In the genomic region with DNA sequence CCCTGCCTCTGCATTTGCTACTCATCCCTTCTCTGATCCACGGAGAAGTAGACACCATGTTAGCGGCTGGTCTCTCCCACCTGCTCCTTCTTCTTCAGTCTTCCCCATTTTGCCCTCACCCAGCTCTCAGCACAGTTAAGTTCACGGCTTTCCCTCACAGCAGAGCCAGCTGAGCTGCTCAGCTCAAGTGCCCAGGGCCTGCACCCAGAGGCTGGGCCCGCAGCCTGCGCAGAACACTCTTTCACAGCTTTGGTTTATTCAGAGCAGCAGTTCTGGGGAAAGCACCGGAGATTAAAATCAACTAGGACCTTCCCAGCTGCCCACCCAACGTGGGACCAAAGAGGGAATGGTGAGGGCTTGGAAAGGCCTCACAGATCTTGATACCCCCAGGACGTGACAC, we compare ENCODE assay signal across 33 cellular contexts. TPM values are rescaled to one million over a fixed set of nuclear protein-coding genes. Genes with fewer than 3 reads are reported as not detected.
"Had no signal": no experiment of that assay in that cellular context is flagged by ENCODE, and none has a peak within 500 bp of the region (broad histone marks: within the 10 kb centered on the region; RNA-seq: fewer than 3 reads in every experiment).

No MANE protein-coding gene starts in this region.

- H3K36me3 Mint-ChIP-seq: activated naive CD8-positive, alpha-beta T cell had no signal

- H3K4me1 Mint-ChIP-seq: activated CD4-positive, alpha-beta memory T cell treated with anti-CD3 and anti-CD28 coated beads, Interleukin-2, amount 10 ng/mL, durations not matched to agents 7 days and 5 days; activated CD4-positive, alpha-beta T cell treated with anti-CD3 and anti-CD28 coated beads, Interleukin-2, amount 10 ng/mL, durations not matched to agents 24 days and 14 days; activated naive CD8-positive, alpha-beta T cell treated with anti-CD3 and anti-CD28 coated beads, Interleukin-2, amount 10 ng/mL, durations not matched to agents 7 days and 5 days; activated naive CD8-positive, alpha-beta T cell treated with anti-CD3 and anti-CD28 coated beads, Interleukin-2, amount 50 U/mL, for 24 hours had no signal

- FAIRE-seq: TTC549 had no signal

- H3K27me3 ChIP-seq: ascending aorta had no signal

- H3K27ac Mint-ChIP-seq: activated B cell treated with CpG ODN at 0.5 μM for 24 hours; activated CD4-positive, alpha-beta memory T cell treated with anti-CD3 and anti-CD28 coated beads, Interleukin-2, amount 10 ng/mL, durations not matched to agents 7 days and 5 days; activated CD4-positive, alpha-beta T cell treated with anti-CD3 and anti-CD28 coated beads, Interleukin-2, amount 10 ng/mL, durations not matched to agents 24 days and 14 days; activated CD8-positive, alpha-beta memory T cell treated with anti-CD3 and anti-CD28 coated beads, Interleukin-2, amount 10 ng/mL, durations not matched to agents 7 days and 5 days; activated CD8-positive, alpha-beta T cell treated with anti-CD3 and anti-CD28 coated beads, Interleukin-2, amount 10 ng/mL, durations not matched to agents 7 days and 5 days; activated naive CD4-positive, alpha-beta T cell treated with anti-CD3 and anti-CD28 coated beads for 36 hours; activated naive CD8-positive, alpha-beta T cell; activated naive CD8-positive, alpha-beta T cell treated with anti-CD3 and anti-CD28 coated beads, Interleukin-2, amount 10 ng/mL, durations not matched to agents 7 days and 5 days; activated naive CD8-positive, alpha-beta T cell treated with anti-CD3 and anti-CD28 coated beads, Interleukin-2, amount 50 U/mL, for 24 hours; activated T-cell treated with anti-CD3 and anti-CD28 coated beads, Interleukin-2, amount 50 U/mL, for 24 hours; activated T-helper 2 cell treated with anti-CD3 and anti-CD28 coated beads, Interferon-gamma antibody, Interleukin-2, Interleukin-4, amounts not matched to agents 10 μg/mL and 5 μg/mL and 100 μg/mL, durations not matched to agents 14 hours and 24 hours and 36 hours; T-helper 1 cell treated with Interleukin-12 subunit alpha and Interleukin-12 subunit beta and Interleukin-4 antibody, amounts not matched to agents 30 μg/mL and 1 μg/mL, for 36 hours; T-helper 2 cell treated with Interferon-gamma antibody and Interleukin-4, amounts not matched to agents 5 μg/mL and 100 μg/mL, for 36 hours had no signal

- DNase-seq: activated B cell treated with CpG ODN at 0.5 μM for 24 hours; activated CD4-positive, alpha-beta memory T cell treated with anti-CD3 and anti-CD28 coated beads, Interleukin-2, amount 10 ng/mL, durations not matched to agents 7 days and 5 days; activated CD4-positive, alpha-beta T cell treated with anti-CD3 and anti-CD28 coated beads for 4 hours; activated CD4-positive, alpha-beta T cell treated with anti-CD3 and anti-CD28 coated beads, Interleukin-2, amount 10 ng/mL, durations not matched to agents 24 days and 14 days; activated CD4-positive, alpha-beta T cell treated with anti-CD3 and anti-CD28 coated beads, Interleukin-2, amount 50 U/mL, for 48 hours; activated CD4-positive, CD25-positive, alpha-beta regulatory T cell treated with anti-CD3 and anti-CD28 coated beads, Interleukin-2, amount 50 U/mL, for 72 hours; activated CD8-positive, alpha-beta memory T cell treated with anti-CD3 and anti-CD28 coated beads for 24 hours; activated CD8-positive, alpha-beta memory T cell treated with anti-CD3 and anti-CD28 coated beads, Interleukin-2, amount 10 ng/mL, durations not matched to agents 7 days and 5 days; activated CD8-positive, alpha-beta memory T cell treated with anti-CD3 and anti-CD28 coated beads, Interleukin-2, amount 50 U/mL, for 48 hours; activated CD8-positive, alpha-beta T cell treated with anti-CD3 and anti-CD28 coated beads, Interleukin-2, amount 10 ng/mL, durations not matched to agents 7 days and 5 days; activated effector memory CD4-positive, alpha-beta T cell treated with Interleukin-2 at 50 U/mL for 16 hours; activated gamma-delta T cell; activated naive CD4-positive, alpha-beta T cell treated with anti-CD3 and anti-CD28 coated beads for 36 hours; activated naive CD4-positive, alpha-beta T cell treated with anti-CD3 and anti-CD28 coated beads, Interleukin-2, amount 50 U/mL, for 16 hours; activated naive CD8-positive, alpha-beta T cell treated with anti-CD3 and anti-CD28 coated beads, Interleukin-2, amount 10 ng/mL, durations not matched to agents 7 days and 5 days; activated naive CD8-positive, alpha-beta T cell treated with anti-CD3 and anti-CD28 coated beads, Interleukin-2, amount 50 U/mL, for 24 hours; activated T-cell treated with anti-CD3 and anti-CD28 coated beads, Interleukin-2, amount 50 U/mL, for 24 hours; activated T-cell treated with anti-CD3 and anti-CD28 coated beads, Interleukin-2, amount 50 U/mL, for 48 hours; amygdala; anterior cingulate cortex; central memory CD4-positive, alpha-beta T cell; T-helper 1 cell; T-helper 2 cell; T-helper 9 cell had no signal

- H3K4me1 ChIP-seq: ascending aorta had no signal

- H3K27me3 Mint-ChIP-seq: activated B cell treated with CpG ODN at 0.5 μM for 24 hours; activated naive CD8-positive, alpha-beta T cell; brain had no signal

- H3K27ac ChIP-seq: ascending aorta, VCaP had no signal

- H3K9me3 ChIP-seq: ascending aorta had no signal

- H3K36me3 ChIP-seq: ascending aorta had no signal

- H3K4me3 Mint-ChIP-seq: activated B cell treated with CpG ODN at 0.5 μM for 24 hours; activated CD4-positive, alpha-beta memory T cell treated with anti-CD3 and anti-CD28 coated beads, Interleukin-2, amount 10 ng/mL, durations not matched to agents 7 days and 5 days; activated CD4-positive, alpha-beta T cell treated with anti-CD3 and anti-CD28 coated beads, Interleukin-2, amount 10 ng/mL, durations not matched to agents 24 days and 14 days; activated CD8-positive, alpha-beta memory T cell treated with anti-CD3 and anti-CD28 coated beads, Interleukin-2, amount 10 ng/mL, durations not matched to agents 7 days and 5 days; activated CD8-positive, alpha-beta T cell treated with anti-CD3 and anti-CD28 coated beads, Interleukin-2, amount 10 ng/mL, durations not matched to agents 7 days and 5 days; activated naive CD4-positive, alpha-beta T cell treated with anti-CD3 and anti-CD28 coated beads for 36 hours; activated naive CD8-positive, alpha-beta T cell; activated naive CD8-positive, alpha-beta T cell treated with anti-CD3 and anti-CD28 coated beads, Interleukin-2, amount 10 ng/mL, durations not matched to agents 7 days and 5 days; activated naive CD8-positive, alpha-beta T cell treated with anti-CD3 and anti-CD28 coated beads, Interleukin-2, amount 50 U/mL, for 24 hours; activated T-cell treated with anti-CD3 and anti-CD28 coated beads, Interleukin-2, amount 50 U/mL, for 24 hours; brain; T-helper 1 cell treated with Interleukin-12 subunit alpha and Interleukin-12 subunit beta and Interleukin-4 antibody, amounts not matched to agents 30 μg/mL and 1 μg/mL, for 36 hours; T-helper 2 cell treated with Interferon-gamma antibody and Interleukin-4, amounts not matched to agents 5 μg/mL and 100 μg/mL, for 36 hours had no signal

- H3K4me3 ChIP-seq: ascending aorta had no signal

- H3K9me3 Mint-ChIP-seq: activated B cell treated with CpG ODN at 0.5 μM for 24 hours; activated CD4-positive, alpha-beta memory T cell treated with anti-CD3 and anti-CD28 coated beads, Interleukin-2, amount 10 ng/mL, durations not matched to agents 7 days and 5 days; activated naive CD4-positive, alpha-beta T cell treated with anti-CD3 and anti-CD28 coated beads for 36 hours; activated naive CD8-positive, alpha-beta T cell treated with anti-CD3 and anti-CD28 coated beads, Interleukin-2, amount 10 ng/mL, durations not matched to agents 7 days and 5 days; activated naive CD8-positive, alpha-beta T cell treated with anti-CD3 and anti-CD28 coated beads, Interleukin-2, amount 50 U/mL, for 24 hours; activated T-cell treated with anti-CD3 and anti-CD28 coated beads, Interleukin-2, amount 50 U/mL, for 24 hours; activated T-helper 2 cell treated with anti-CD3 and anti-CD28 coated beads, Interferon-gamma antibody, Interleukin-2, Interleukin-4, amounts not matched to agents 10 μg/mL and 5 μg/mL and 100 μg/mL, durations not matched to agents 14 hours and 24 hours and 36 hours; T-helper 2 cell treated with Interferon-gamma antibody and Interleukin-4, amounts not matched to agents 5 μg/mL and 100 μg/mL, for 36 hours had no signal

RNA-seq across cellular contexts. Expression of a gene that starts 41.9 kb away (rescaled TPM):
- total RNA-seq: activated B cell treated with CpG ODN at 0.5 μM for 24 hours; activated CD4-positive, alpha-beta memory T cell treated with anti-CD3 and anti-CD28 coated beads, Interleukin-2, amount 10 ng/mL, durations not matched to agents 7 days and 5 days; activated CD4-positive, alpha-beta T cell treated with anti-CD3 and anti-CD28 coated beads, Interleukin-2, amount 10 ng/mL, durations not matched to agents 24 days and 14 days; activated CD8-positive, alpha-beta memory T cell treated with anti-CD3 and anti-CD28 coated beads, Interleukin-2, amount 10 ng/mL, durations not matched to agents 7 days and 5 days; activated CD8-positive, alpha-beta T cell treated with anti-CD3 and anti-CD28 coated beads, Interleukin-2, amount 10 ng/mL, durations not matched to agents 7 days and 5 days; activated naive CD4-positive, alpha-beta T cell treated with anti-CD3 and anti-CD28 coated beads for 36 hours; activated naive CD8-positive, alpha-beta T cell treated with anti-CD3 and anti-CD28 coated beads, Interleukin-2, amount 10 ng/mL, durations not matched to agents 7 days and 5 days; activated T-helper 2 cell treated with anti-CD3 and anti-CD28 coated beads, Interferon-gamma antibody, Interleukin-2, Interleukin-4, amounts not matched to agents 10 μg/mL and 5 μg/mL and 100 μg/mL, durations not matched to agents 14 hours and 24 hours and 36 hours; ascending aorta; cardiac septum had no signal
